ENCODE assay signal across 7 cellular contexts in genomic region chr9:63289971-63290370, GRCh38.
DNase-seq lines count a peak whose midpoint lies in the region; ATAC-seq and TF ChIP-seq lines count a peak whose summit lies in the region.
"Not testable (repeated sequence)": the region's sequence is repeated elsewhere in the genome, so short reads cannot be mapped to it uniquely, and the experiment has no call there.

No MANE protein-coding gene starts in this region.

- not testable (repeated sequence) for H3K9ac ChIP-seq in PC-3 (ENCODE audit: low read length)

- intact Hi-C loops in PC-3 (cut with micrococcal nuclease); body of pancreas (cut with DNase I); stomach (cut with DNase I; ENCODE audit: low total_unique reads): not testable (repeated sequence)

- not testable (repeated sequence) for BruUV-seq in PC-3 (replicated peaks; lab: Mats Ljungman, UMichigan)

- not testable (repeated sequence) for H3K9me3 ChIP-seq in PC-3 (ENCODE audit: low read length); body of pancreas; hepatocyte (ENCODE audit: low read depth); stomach

- POLR2A ChIA-PET in PC-3 (lab: Charles Lee; ENCODE audit: unreplicated experiment), result not testable (repeated sequence)

- not testable (repeated sequence) for H4K20me1 ChIP-seq in PC-3 (ENCODE audit: low read length); hepatocyte (ENCODE audit: insufficient read depth, poor library complexity, severe bottlenecking)

- H3K4me3 ChIP-seq in GM12865 (ENCODE audit: low read depth, low read length); PC-3 (ENCODE audit: low read length); body of pancreas; hepatocyte; stomach: not testable (repeated sequence)

- peak; percentile 1 for DNase-seq in GM12865 (ENCODE audit: low read depth)
- DNase-seq in PC-3, result peak; percentile 4
- peak in 3 of 4 donors; percentile 2 to 25 (median 13) for DNase-seq in body of pancreas
- peak; percentile 0 for DNase-seq in fibroblast of gingiva (ENCODE audit: low read depth)
- DNase-seq in hepatocyte (ENCODE audit: low spot score), result peak; percentile 2
- DNase-seq in myocyte (ENCODE audit: low read depth), result peak; percentile 3
- DNase-seq in stomach, result peak; percentile 25

- CTCF ChIA-PET in PC-3 (lab: Charles Lee), result not testable (repeated sequence)

- H3K4me1 ChIP-seq in PC-3 (ENCODE audit: insufficient read depth, low read length); body of pancreas; hepatocyte (ENCODE audit: insufficient read depth); stomach: not testable (repeated sequence)

- not testable (repeated sequence) for H3K9me2 ChIP-seq in PC-3 (replicated peaks; ENCODE audit: low read length); hepatocyte (replicated peaks; ENCODE audit: insufficient read depth)

- not testable (repeated sequence) for H3K27ac ChIP-seq in PC-3 (ENCODE audit: low read length); body of pancreas; hepatocyte; stomach

- not testable (repeated sequence) for ATAC-seq in PC-3, body of pancreas

- H3F3A ChIP-seq in PC-3 (ENCODE audit: low read length, unreplicated experiment), result not testable (repeated sequence)

- H3K36me3 ChIP-seq in PC-3 (ENCODE audit: low read depth, low read length); body of pancreas (replicated peaks in 1 of 2; ENCODE audit: insufficient read depth in 1 of 2, low read depth in 2 of 2); hepatocyte (replicated peaks; ENCODE audit: insufficient read depth, low read depth); stomach: not testable (repeated sequence)

- H3K27me3 ChIP-seq in PC-3 (ENCODE audit: low read length); body of pancreas; hepatocyte; stomach: not testable (repeated sequence)

- 48 to 56% methylated on average over 1 of the region's 1 CpG for WGBS in body of pancreas, 2 donors
- WGBS in hepatocyte (ENCODE audit: low lambda C conversion rate, missing lambda C conversion rate), result 48% methylated on average over 1 of the region's 1 CpG
- WGBS in stomach, 5 donors, result 18 to 30% (median 29%) methylated on average over 1 of the region's 1 CpG

- H3K79me2 ChIP-seq in PC-3 (ENCODE audit: low read length); hepatocyte: not testable (repeated sequence)

- not testable (repeated sequence) for TF ChIP-seq POLR2A in body of pancreas (IDR thresholded peaks at IDR 0.05); stomach (IDR thresholded peaks at IDR 0.05)

- TF ChIP-seq CTCF in GM12865 (IDR thresholded peaks at IDR 0.05; ENCODE audit: insufficient read depth, low read depth, low read length, missing control alignments); PC-3 (conservative IDR thresholded peaks at IDR 0.05; ENCODE audit: low read depth, low read length); body of pancreas (IDR thresholded peaks at IDR 0.05); hepatocyte (IDR thresholded peaks at IDR 0.05; ENCODE audit: poor library complexity); stomach (IDR thresholded peaks at IDR 0.05): not testable (repeated sequence)

- not testable (repeated sequence) for H2AFZ ChIP-seq in PC-3 (ENCODE audit: low read length); hepatocyte

- H3K4me2 ChIP-seq in PC-3 (ENCODE audit: low read length); hepatocyte: not testable (repeated sequence)

- not testable (repeated sequence) for TF ChIP-seq EP300 in stomach (IDR thresholded peaks at IDR 0.05)
